Comparison of ENCODE assay signal across 1 cellular context in genomic region chr5:132867046-132867451, GRCh38.
TF ChIP-seq lines count a peak whose summit lies in the region.

No MANE protein-coding gene starts in this region.

TF ChIP-seq in SK-N-SH, 30 proteins besides CTCF, POLR2A, EP300 and RAD21 (continued from another document):
- TF ChIP-seq POLR2AphosphoS5 (IDR thresholded peaks at IDR 0.05; ENCODE audit: low read depth, low read length) = no peak
- TF ChIP-seq MAX (IDR thresholded peaks at IDR 0.05; ENCODE audit: low read depth) = no peak
- no peak for TF ChIP-seq REST (IDR thresholded peaks at IDR 0.05; ENCODE audit: low read depth, low read length)
